Comparison of ENCODE assay signal across 18 cellular contexts in the genomic region with DNA sequence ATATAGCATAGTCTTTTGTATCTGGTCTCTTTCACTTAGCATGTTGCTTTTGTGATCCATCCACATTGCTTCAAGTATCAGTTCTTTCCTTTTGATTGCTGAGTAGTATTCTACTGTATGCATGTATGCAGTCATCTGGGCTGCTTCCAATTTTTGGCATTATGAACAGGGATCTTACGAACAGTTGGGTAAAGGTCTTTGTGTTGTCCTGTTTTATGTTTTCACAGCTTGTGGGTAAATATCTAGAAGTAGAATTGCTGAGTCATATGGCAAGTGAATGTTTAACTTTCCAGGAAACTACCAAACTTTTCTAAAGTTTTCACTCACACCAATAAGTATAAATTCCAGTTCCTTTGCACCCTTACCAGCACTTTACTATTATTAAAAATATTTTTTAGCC.
DNase-seq lines count a peak whose midpoint lies in the region; ATAC-seq and TF ChIP-seq lines count a peak whose summit lies in the region.
"Had no signal": no experiment of that assay in that cellular context is flagged by ENCODE, and none has a peak within 500 bp of the region (broad histone marks: within the 10 kb centered on the region; RNA-seq: fewer than 3 reads in every experiment).

No MANE protein-coding gene starts in this region.

- H3K4me1 Mint-ChIP-seq in stimulated activated memory B cell treated with anti-CD40 and anti-IgM and Interleukin-4, amounts not matched to agents 10 μg/mL and 1 μg/mL and 100 μg/mL, for 72 hours = no peaks in the 10 kb centered on the region

- H3K27me3 ChIP-seq in body of pancreas = no peaks in the 10 kb centered on the region
- no peaks in the 10 kb centered on the region for H3K27me3 ChIP-seq in right lobe of liver
- H3K27me3 ChIP-seq: ovary had no signal

- no peaks in the 10 kb centered on the region for H3K27me3 Mint-ChIP-seq in stimulated activated memory B cell treated with anti-CD40 and anti-IgM and Interleukin-4, amounts not matched to agents 10 μg/mL and 1 μg/mL and 100 μg/mL, for 72 hours

- H3K9me3 Mint-ChIP-seq in stimulated activated memory B cell treated with anti-CD40 and anti-IgM and Interleukin-4, amounts not matched to agents 10 μg/mL and 1 μg/mL and 100 μg/mL, for 72 hours = peaks cover 3% of the 10 kb centered on the region
- H3K9me3 Mint-ChIP-seq: immature natural killer cell had no signal

- no peaks in the 10 kb centered on the region for H3K4me1 ChIP-seq in body of pancreas
- peaks cover 0 to 14% (median 3%) of the 10 kb centered on the region in 4 donors for H3K4me1 ChIP-seq in right lobe of liver

- no peak overlapping the region for H3K4me3 ChIP-seq in body of pancreas
- no peak overlapping the region for H3K4me3 ChIP-seq in right lobe of liver
- H3K4me3 ChIP-seq: ovary had no signal

- no peak overlapping the region for H3K27ac Mint-ChIP-seq in stimulated activated memory B cell treated with anti-CD40 and anti-IgM and Interleukin-4, amounts not matched to agents 10 μg/mL and 1 μg/mL and 100 μg/mL, for 72 hours

- H3K9me3 ChIP-seq in body of pancreas (no peaks in the 10 kb centered on the region), right lobe of liver (no peaks in the 10 kb centered on the region)
- H3K9me3 ChIP-seq: ovary had no signal

- H3K36me3 Mint-ChIP-seq in stimulated activated memory B cell treated with anti-CD40 and anti-IgM and Interleukin-4, amounts not matched to agents 10 μg/mL and 1 μg/mL and 100 μg/mL, for 72 hours = peaks cover 44% of the 10 kb centered on the region

- TF ChIP-seq POLR2A in body of pancreas (IDR thresholded peaks at IDR 0.05) = no peak
- no peak for TF ChIP-seq POLR2A in right lobe of liver (IDR thresholded peaks at IDR 0.05)

- H3K27ac ChIP-seq in body of pancreas = peak overlapping the region in 1 of 4 donors; percentile 39
- peak overlapping the region in 2 of 3 donors; percentile 4 to 58 for H3K27ac ChIP-seq in right lobe of liver
- H3K27ac ChIP-seq: ovary had no signal

- WGBS in body of pancreas, 2 donors = 8 to 17% methylated on average over 1 of the region's 1 CpG
- 0% methylated on average over 1 of the region's 1 CpG for WGBS in right lobe of liver (ENCODE audit: insufficient coverage, low coverage, low lambda C conversion rate, missing lambda C conversion rate)

- H3K4me3 Mint-ChIP-seq in stimulated activated memory B cell treated with anti-CD40 and anti-IgM and Interleukin-4, amounts not matched to agents 10 μg/mL and 1 μg/mL and 100 μg/mL, for 72 hours = no peak overlapping the region
- H3K4me3 Mint-ChIP-seq: CD14-positive monocyte, immature natural killer cell had no signal

- peak; percentile 22 for DNase-seq in EH (ENCODE audit: low read depth)
- no peak for DNase-seq in body of pancreas
- DNase-seq in right lobe of liver = no peak
- DNase-seq in AG20443 (ENCODE audit: low spot score) = no peak
- DNase-seq: activated CD4-positive, alpha-beta T cell treated with anti-CD3 and anti-CD28 coated beads, Interleukin-2, amount 50 U/mL, for 1 hour; aorta; foreskin fibroblast; immature natural killer cell; NCI-H1048; NCI-H2171 treated with DMSO at 0.1 percent for 48 hours; ovary; stimulated activated CD4-positive, alpha-beta T cell treated with anti-CD3 and anti-CD28 coated beads, Interleukin-12 subunit alpha, Interleukin-12 subunit beta, amount 100 ng/mL, for 4 hours; T1000 had no signal

- ATAC-seq in HG02610 (IDR thresholded peaks at IDR 0.05; ENCODE audit: unreplicated experiment) (peak; percentile 66), body of pancreas (peak; percentile 35), right lobe of liver (peak; percentile 72 to 96 (median 88)), GM21367 (IDR thresholded peaks at IDR 0.05; ENCODE audit: unreplicated experiment) (no peak), GM19324 (IDR thresholded peaks at IDR 0.05; ENCODE audit: low FRiP score, unreplicated experiment) (no peak)
- no peak for ATAC-seq in stimulated activated memory B cell treated with anti-CD40 and anti-IgM and Interleukin-4, amounts not matched to agents 10 μg/mL and 1 μg/mL and 100 μg/mL, for 72 hours

- TF ChIP-seq CTCF in body of pancreas (IDR thresholded peaks at IDR 0.05) (no peak), right lobe of liver (IDR thresholded peaks at IDR 0.05) (no peak)

- intact Hi-C loops in body of pancreas (cut with DNase I) (no loop called here), right lobe of liver (cut with DNase I) (no loop called here)

- H3K36me3 ChIP-seq in body of pancreas (replicated peaks in 1 of 2; ENCODE audit: insufficient read depth in 1 of 2, low read depth in 2 of 2) (no peaks in the 10 kb centered on the region), right lobe of liver (no peaks in the 10 kb centered on the region)
- H3K36me3 ChIP-seq: ovary had no signal

Comparison
In these comparisons a context has a peak if more than half of its experiments do, and no peak if none do; other contexts are left out.
1. ATAC-seq: peak in HG02610 (single experiment), body of pancreas (single experiment) and right lobe of liver (4 of 4); none in stimulated activated memory B cell treated with anti-CD40 and anti-IgM and Interleukin-4, amounts not matched to agents 10 μg/mL and 1 μg/mL and 100 μg/mL, for 72 hours (single experiment), GM21367 (single experiment) and GM19324 (single experiment).